1 cellular context compared by ENCODE assay signal in the genomic region with DNA sequence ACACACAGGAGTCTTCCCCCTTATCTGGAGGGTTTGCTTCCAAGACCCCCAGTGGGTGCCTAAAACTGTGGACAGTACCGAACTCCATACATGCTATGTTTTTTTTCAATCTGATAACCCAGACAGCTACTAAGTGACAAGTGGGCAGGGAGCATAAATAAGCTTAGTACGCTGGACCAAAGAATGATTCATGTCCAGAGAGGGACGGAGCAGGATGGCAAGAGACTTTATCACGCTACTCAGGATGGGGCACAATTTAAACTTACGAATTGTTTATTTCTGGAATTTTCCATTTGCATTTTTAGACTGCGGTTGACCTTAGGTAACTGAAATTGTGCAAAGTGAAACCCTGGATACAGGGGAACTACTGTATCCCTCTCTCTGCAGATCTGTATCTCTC.
TF ChIP-seq lines count a peak whose summit lies in the region.

No MANE protein-coding gene starts in this region.

TF ChIP-seq in K562, 482 proteins besides CTCF, POLR2A, EP300 and RAD21:
- TF ChIP-seq MEIS2 (IDR thresholded peaks at IDR 0.05; ENCODE audit: partially characterized antibody) (peak; percentile 26), NFE2L1 (tag; IDR thresholded peaks at IDR 0.05; ENCODE audit: borderline replicate concordance, low read depth) (no peak)
